ENCODE assay signal across 10 cellular contexts in the genomic region with DNA sequence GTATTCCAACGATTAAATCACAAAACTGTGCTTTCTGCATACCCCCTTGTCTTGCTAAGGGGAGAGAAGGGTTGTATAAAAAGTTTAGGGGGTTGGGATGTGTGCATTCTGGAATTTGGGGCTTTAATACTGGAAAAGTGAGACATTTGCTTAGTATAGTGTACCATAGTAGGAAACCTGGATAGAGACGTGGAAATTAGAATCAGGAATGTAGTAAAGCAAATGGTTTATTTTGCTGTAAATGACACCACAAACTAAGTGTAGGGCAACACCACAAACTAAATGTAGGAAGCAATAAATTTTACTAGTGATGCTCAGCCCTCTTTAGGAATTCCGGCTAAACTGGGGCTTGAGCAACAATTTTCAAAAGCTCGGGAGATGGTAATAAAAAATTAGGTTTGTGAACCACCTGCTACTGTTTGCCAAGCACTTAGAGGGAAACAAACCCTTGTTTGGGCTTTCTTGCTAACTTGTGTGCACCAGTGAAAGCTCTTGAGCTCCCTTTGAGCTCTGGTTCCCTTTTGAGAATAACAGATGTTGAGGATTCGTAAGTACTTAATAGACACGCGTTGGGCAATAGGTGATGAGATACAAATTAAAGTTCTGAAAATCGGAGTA. TPM values are rescaled to one million over a fixed set of nuclear protein-coding genes. Genes with fewer than 3 reads are reported as not detected.
DNase-seq lines count a peak whose midpoint lies in the region; ATAC-seq and TF ChIP-seq lines count a peak whose summit lies in the region.
"Had no signal": no experiment of that assay in that cellular context is flagged by ENCODE, and none has a peak within 500 bp of the region (broad histone marks: within the 10 kb centered on the region; RNA-seq: fewer than 3 reads in every experiment).

No MANE protein-coding gene starts in this region.

- H3K27ac ChIP-seq in left ventricle myocardium inferior (replicated peaks) (peak overlapping the region; percentile 9), ectodermal cell (ENCODE audit: insufficient read depth, low read depth, low read length, poor library complexity, severe bottlenecking) (peak overlapping the region; percentile 36)

- H3K27me3 ChIP-seq in left ventricle myocardium inferior (ENCODE audit: low read depth) (no peaks in the 10 kb centered on the region), ectodermal cell (ENCODE audit: control insufficient read depth, insufficient read depth, low read length, poor library complexity, severe bottlenecking) (no peaks in the 10 kb centered on the region)

- H3K4me3 ChIP-seq in left ventricle myocardium inferior = no peak overlapping the region
- no peak overlapping the region for H3K4me3 ChIP-seq in ectodermal cell (ENCODE audit: insufficient read depth, low read depth, low read length)
- H3K4me3 ChIP-seq: HAP-1 had no signal

- H3K4me1 Mint-ChIP-seq in type B pancreatic cell (ENCODE audit: unreplicated experiment) (peaks cover 6% of the 10 kb centered on the region), endothelial cell (ENCODE audit: unreplicated experiment) (peaks cover 11% of the 10 kb centered on the region)

- H3K36me3 ChIP-seq in left ventricle myocardium inferior (peaks cover 49% of the 10 kb centered on the region), ectodermal cell (ENCODE audit: control insufficient read depth, insufficient read depth, low read length) (peaks cover 46% of the 10 kb centered on the region)

- H3K4me1 ChIP-seq in left ventricle myocardium inferior = peaks cover 55% of the 10 kb centered on the region
- no peaks in the 10 kb centered on the region for H3K4me1 ChIP-seq in ectodermal cell (ENCODE audit: control insufficient read depth, insufficient read depth, low read length)
- H3K4me1 ChIP-seq: HAP-1 had no signal

- H3K4me3 Mint-ChIP-seq in type B pancreatic cell (peak overlapping the region; percentile 27), endothelial cell (ENCODE audit: unreplicated experiment) (no peak overlapping the region)

- H3K9me3 Mint-ChIP-seq in type B pancreatic cell (no peaks in the 10 kb centered on the region), endothelial cell (ENCODE audit: unreplicated experiment) (no peaks in the 10 kb centered on the region)

- ATAC-seq in Right ventricle myocardium superior (ENCODE audit: poor library complexity) = no peak
- no peak for ATAC-seq in GM21786 (IDR thresholded peaks at IDR 0.05; ENCODE audit: unreplicated experiment)

- H3K36me3 Mint-ChIP-seq in type B pancreatic cell (peaks cover 34% of the 10 kb centered on the region), endothelial cell (ENCODE audit: low read depth, unreplicated experiment) (peaks cover 41% of the 10 kb centered on the region)

- H3K27ac Mint-ChIP-seq in type B pancreatic cell (peak overlapping the region; percentile 60), endothelial cell (ENCODE audit: unreplicated experiment) (no peak overlapping the region)

- H3K9me3 ChIP-seq in left ventricle myocardium inferior (replicated peaks) = no peaks in the 10 kb centered on the region
- no peaks in the 10 kb centered on the region for H3K9me3 ChIP-seq in ectodermal cell (ENCODE audit: control insufficient read depth, low read length)
- H3K9me3 ChIP-seq: HAP-1 had no signal

- no peak for DNase-seq in left ventricle myocardium inferior
- DNase-seq in Right ventricle myocardium superior = no peak
- peak; percentile 78 for DNase-seq in NCI-H748 (lab: John Stamatoyannopoulos, UW; ENCODE audit: unreplicated experiment)
- DNase-seq in type B pancreatic cell (ENCODE audit: extremely low spot score, unreplicated experiment) = no peak
- DNase-seq in activated naive CD4-positive, alpha-beta T cell (lab: John Stamatoyannopoulos, UW) = no peak
- no peak for DNase-seq in endothelial cell (ENCODE audit: low spot score)
- DNase-seq: NCI-H2227 treated with DMSO at 0.1 percent for 48 hours had no signal

- 88 to 94% methylated on average over 8 of the region's 8 CpGs for WGBS in ectodermal cell, 2 experiments

- H3K27me3 Mint-ChIP-seq in type B pancreatic cell (peaks cover 6% of the 10 kb centered on the region), endothelial cell (ENCODE audit: unreplicated experiment) (peaks cover 2% of the 10 kb centered on the region)

- intact Hi-C loops in left ventricle myocardium inferior (cut with micrococcal nuclease) = loop anchor here (5.0 kb wide), 1 partner anchor 95 kb away; no protein-coding TSS in a partner anchor
- intact Hi-C loops in Right ventricle myocardium superior (cut with DNase I) = loop anchor here (5.0 kb wide), 1 partner anchor 95 kb away; no protein-coding TSS in a partner anchor

- TF ChIP-seq CTCF in left ventricle myocardium inferior (IDR thresholded peaks at IDR 0.05; ENCODE audit: borderline replicate concordance) (no peak), type B pancreatic cell (conservative IDR thresholded peaks at IDR 0.05) (no peak), endothelial cell (IDR thresholded peaks at IDR 0.05; ENCODE audit: unreplicated experiment) (no peak)

RNA-seq across cellular contexts. Expression of a gene that starts 13.8 kb away (rescaled TPM):
- total RNA-seq in left ventricle myocardium inferior (63.4 TPM), Right ventricle myocardium superior (62.6 TPM), type B pancreatic cell (ENCODE audit: low replicate concordance) (212 and 241 TPM in 2 replicates), endothelial cell (ENCODE audit: unreplicated experiment) (186 TPM)
- polyA plus RNA-seq in ectodermal cell (2013, experiment 1 of 4) = 228 TPM
- 232 TPM for polyA plus RNA-seq in ectodermal cell (2013, experiment 2 of 4)
- polyA plus RNA-seq in ectodermal cell (2013, experiment 3 of 4) = 182 TPM
- polyA plus RNA-seq in ectodermal cell (2013, experiment 4 of 4) = 196 TPM

RNA-seq across cellular contexts. Expression of a gene that starts 27.2 kb away (rescaled TPM):
- total RNA-seq in left ventricle myocardium inferior (1.8 TPM), Right ventricle myocardium superior (1.2 TPM), type B pancreatic cell (ENCODE audit: low replicate concordance) (0.52 and 2.5 TPM in 2 replicates), endothelial cell (ENCODE audit: unreplicated experiment) (7.3 TPM)
- polyA plus RNA-seq in ectodermal cell (2013, experiment 1 of 4) = 14.9 TPM
- polyA plus RNA-seq in ectodermal cell (2013, experiment 2 of 4) = 19.6 TPM
- 12.4 TPM for polyA plus RNA-seq in ectodermal cell (2013, experiment 3 of 4)
- 14.4 TPM for polyA plus RNA-seq in ectodermal cell (2013, experiment 4 of 4)

RNA-seq across cellular contexts. Expression of a gene that starts 29.3 kb away (rescaled TPM):
- total RNA-seq in left ventricle myocardium inferior = 15.8 TPM
- 16.3 TPM for total RNA-seq in Right ventricle myocardium superior
- 13.5 TPM for polyA plus RNA-seq in ectodermal cell (2013, experiment 1 of 4)
- polyA plus RNA-seq in ectodermal cell (2013, experiment 2 of 4) = 11.5 TPM
- 9.0 TPM for polyA plus RNA-seq in ectodermal cell (2013, experiment 3 of 4)
- polyA plus RNA-seq in ectodermal cell (2013, experiment 4 of 4) = 8.0 TPM
- 1.5 and 2.0 TPM in 2 replicates for total RNA-seq in type B pancreatic cell (ENCODE audit: low replicate concordance)
- total RNA-seq in endothelial cell (ENCODE audit: unreplicated experiment) = 13.0 TPM

RNA-seq across cellular contexts. Expression of a gene that starts 41.4 kb away (rescaled TPM):
- total RNA-seq in left ventricle myocardium inferior (9.1 TPM), Right ventricle myocardium superior (10.4 TPM), type B pancreatic cell (ENCODE audit: low replicate concordance) (0.43 and 0.80 TPM in 2 replicates), endothelial cell (ENCODE audit: unreplicated experiment) (1.3 TPM)
- polyA plus RNA-seq in ectodermal cell (2013, experiment 1 of 4) = 1.9 TPM
- 3.1 TPM for polyA plus RNA-seq in ectodermal cell (2013, experiment 2 of 4)
- polyA plus RNA-seq in ectodermal cell (2013, experiment 3 of 4) = 1.6 TPM
- polyA plus RNA-seq in ectodermal cell (2013, experiment 4 of 4) = 2.0 TPM
